1 cellular context compared by ENCODE assay signal in the genomic region with DNA sequence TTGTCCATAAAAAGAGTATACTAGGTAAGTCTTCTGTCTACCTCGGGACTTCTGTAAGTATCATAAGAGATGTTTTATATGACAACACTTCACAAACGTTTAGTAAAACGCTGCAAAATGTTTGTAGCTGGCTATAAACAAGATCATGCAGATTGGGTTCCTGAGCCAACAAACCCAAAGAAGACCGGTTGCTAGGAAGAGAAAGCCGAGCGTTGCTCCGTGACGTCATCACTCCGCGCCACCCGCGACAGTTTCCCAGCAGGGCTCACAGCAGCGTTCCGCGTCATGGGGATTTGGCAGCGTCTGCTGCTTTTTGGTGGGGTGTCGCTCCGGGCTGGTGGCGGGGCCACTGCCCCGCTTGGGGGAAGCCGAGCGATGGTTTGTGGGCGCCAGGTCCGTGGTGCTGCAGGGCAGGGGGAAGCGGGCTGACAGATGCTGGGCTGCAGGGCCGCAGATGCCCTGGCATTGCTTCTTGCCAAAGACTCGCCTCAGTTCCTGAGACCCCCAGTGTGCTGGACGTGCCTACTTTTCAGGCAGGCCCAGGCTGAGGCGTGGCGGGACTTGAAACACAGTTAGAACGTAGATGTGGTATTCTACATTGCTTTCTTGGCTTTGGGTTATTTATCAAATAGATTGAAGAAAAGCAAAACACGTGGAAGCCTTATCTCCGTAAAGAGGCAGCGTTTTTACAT.
TF ChIP-seq lines count a peak whose summit lies in the region.

A gene with protein sequence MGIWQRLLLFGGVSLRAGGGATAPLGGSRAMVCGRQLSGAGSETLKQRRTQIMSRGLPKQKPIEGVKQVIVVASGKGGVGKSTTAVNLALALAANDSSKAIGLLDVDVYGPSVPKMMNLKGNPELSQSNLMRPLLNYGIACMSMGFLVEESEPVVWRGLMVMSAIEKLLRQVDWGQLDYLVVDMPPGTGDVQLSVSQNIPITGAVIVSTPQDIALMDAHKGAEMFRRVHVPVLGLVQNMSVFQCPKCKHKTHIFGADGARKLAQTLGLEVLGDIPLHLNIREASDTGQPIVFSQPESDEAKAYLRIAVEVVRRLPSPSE (plus strand): TSS at position 250 of the 692 bp plus-strand sequence. CDS start 36 bp downstream, at position 286.

TF ChIP-seq in HepG2, 621 proteins besides CTCF, POLR2A, EP300 and RAD21 (continued from another document and continues in another):
- TF ChIP-seq, protein P1, sequence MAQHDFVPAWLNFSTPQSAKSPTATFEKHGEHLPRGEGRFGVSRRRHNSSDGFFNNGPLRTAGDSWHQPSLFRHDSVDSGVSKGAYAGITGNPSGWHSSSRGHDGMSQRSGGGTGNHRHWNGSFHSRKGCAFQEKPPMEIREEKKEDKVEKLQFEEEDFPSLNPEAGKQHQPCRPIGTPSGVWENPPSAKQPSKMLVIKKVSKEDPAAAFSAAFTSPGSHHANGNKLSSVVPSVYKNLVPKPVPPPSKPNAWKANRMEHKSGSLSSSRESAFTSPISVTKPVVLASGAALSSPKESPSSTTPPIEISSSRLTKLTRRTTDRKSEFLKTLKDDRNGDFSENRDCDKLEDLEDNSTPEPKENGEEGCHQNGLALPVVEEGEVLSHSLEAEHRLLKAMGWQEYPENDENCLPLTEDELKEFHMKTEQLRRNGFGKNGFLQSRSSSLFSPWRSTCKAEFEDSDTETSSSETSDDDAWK (CRISPR knock-in tag; IDR thresholded peaks at IDR 0.05): no peak
- TF ChIP-seq ZNF737 (CRISPR knock-in tag; IDR thresholded peaks at IDR 0.05; ENCODE audit: borderline replicate concordance) (no peak), ZNF790 (CRISPR knock-in tag; IDR thresholded peaks at IDR 0.05; ENCODE audit: borderline replicate concordance) (peak; percentile 61; the same call in 1 of the 2 replicates), ZNF337 (CRISPR knock-in tag; IDR thresholded peaks at IDR 0.05; ENCODE audit: borderline replicate concordance, low read depth) (peak; percentile 99; the same call in 1 of the 2 replicates), IRF2 (CRISPR knock-in tag; IDR thresholded peaks at IDR 0.05) (peak; percentile 99), CBX5 (CRISPR knock-in tag; IDR thresholded peaks at IDR 0.05; ENCODE audit: borderline replicate concordance) (peak; percentile 99), ZMYM2 (CRISPR knock-in tag; IDR thresholded peaks at IDR 0.05) (no peak), SNAI1 (CRISPR knock-in tag; IDR thresholded peaks at IDR 0.05; ENCODE audit: borderline replicate concordance) (peak; percentile 98), SPEN (CRISPR knock-in tag; IDR thresholded peaks at IDR 0.05; ENCODE audit: low read depth) (peak; percentile 98), RFXANK (CRISPR knock-in tag; IDR thresholded peaks at IDR 0.05) (peak; percentile 98), ZNF564 (CRISPR knock-in tag; IDR thresholded peaks at IDR 0.05) (no peak), NFATC3 (CRISPR knock-in tag; IDR thresholded peaks at IDR 0.05) (peak; percentile 73; the same call in 1 of the 2 replicates), SOX13 (IDR thresholded peaks at IDR 0.05) (peak; percentile 62; the same call in 1 of the 2 replicates), SOX13 (CRISPR knock-in tag; conservative IDR thresholded peaks at IDR 0.05 in 1 of 2, IDR thresholded peaks at IDR 0.05 in 1 of 2) (peak in 1 of 2 experiments; percentile 79; a peak in 3 of 4 replicates), ZBTB7A (CRISPR knock-in tag; IDR thresholded peaks at IDR 0.05) (peak; percentile 86), ZKSCAN1 (IDR thresholded peaks at IDR 0.05; ENCODE audit: low read length) (peak; percentile 86), SAP130 (CRISPR knock-in tag; IDR thresholded peaks at IDR 0.05; ENCODE audit: low read depth) (peak; percentile 100), TAF1 (CRISPR knock-in tag; IDR thresholded peaks at IDR 0.05) (peak; percentile 97), ZNF552 (CRISPR knock-in tag; IDR thresholded peaks at IDR 0.05; ENCODE audit: borderline replicate concordance) (peak; percentile 76), ZNF883 (CRISPR knock-in tag; IDR thresholded peaks at IDR 0.05; ENCODE audit: not compliant biosample characterization) (peak; percentile 100), ZNF121 (CRISPR knock-in tag; IDR thresholded peaks at IDR 0.05) (no peak; the same call in 1 of the 2 replicates), ZNF335 (CRISPR knock-in tag; IDR thresholded peaks at IDR 0.05) (peak; percentile 89), SMAD3 (CRISPR knock-in tag; IDR thresholded peaks at IDR 0.05) (peak; percentile 87), ZNF235 (CRISPR knock-in tag; IDR thresholded peaks at IDR 0.05; ENCODE audit: borderline replicate concordance) (peak; percentile 93; the same call in 1 of the 2 replicates), SP2 (CRISPR knock-in tag; IDR thresholded peaks at IDR 0.05) (peak; percentile 37; the same call in 1 of the 2 replicates), TBX3 (IDR thresholded peaks at IDR 0.05; ENCODE audit: borderline replicate concordance) (peak; percentile 92), ZNF660 (CRISPR knock-in tag; IDR thresholded peaks at IDR 0.05; ENCODE audit: borderline replicate concordance, low read depth) (no peak), ZSCAN9 (CRISPR knock-in tag; IDR thresholded peaks at IDR 0.05; ENCODE audit: borderline replicate concordance) (peak; percentile 94), SP140L (CRISPR knock-in tag; IDR thresholded peaks at IDR 0.05; ENCODE audit: borderline replicate concordance) (peak; percentile 63; the same call in 1 of the 2 replicates), SIN3A (IDR thresholded peaks at IDR 0.05; ENCODE audit: borderline replicate concordance, low read depth, low read length) (peak; percentile 100), TSC22D2 (CRISPR knock-in tag; IDR thresholded peaks at IDR 0.05; ENCODE audit: borderline replicate concordance) (peak; percentile 99; the same call in 1 of the 2 replicates), ZNF12 (CRISPR knock-in tag; IDR thresholded peaks at IDR 0.05) (peak; percentile 90), POLR2G (IDR thresholded peaks at IDR 0.05; ENCODE audit: low read depth, low read length) (peak; percentile 99), ZNF557 (CRISPR knock-in tag; IDR thresholded peaks at IDR 0.05) (peak; percentile 79; the same call in 1 of the 2 replicates), FOXA1 (IDR thresholded peaks at IDR 0.05) (no peak), FOXA1 (CRISPR knock-in tag; IDR thresholded peaks at IDR 0.05) (peak; percentile 42; the same call in 1 of the 2 replicates), GTF3A (CRISPR knock-in tag; conservative IDR thresholded peaks at IDR 0.05) (peak; percentile 96), ZIK1 (CRISPR knock-in tag; IDR thresholded peaks at IDR 0.05; ENCODE audit: borderline replicate concordance, low read depth) (peak; percentile 93), ZNF205 (CRISPR knock-in tag; IDR thresholded peaks at IDR 0.05) (peak; percentile 99), ZFP82 (CRISPR knock-in tag; IDR thresholded peaks at IDR 0.05; ENCODE audit: borderline replicate concordance) (0 out of 2 replicates have a peak, but pooled peaks have one; percentile 37), KDM5A (IDR thresholded peaks at IDR 0.05; ENCODE audit: borderline replicate concordance, low read length) (peak; percentile 100)
- TF ChIP-seq, protein P2, sequence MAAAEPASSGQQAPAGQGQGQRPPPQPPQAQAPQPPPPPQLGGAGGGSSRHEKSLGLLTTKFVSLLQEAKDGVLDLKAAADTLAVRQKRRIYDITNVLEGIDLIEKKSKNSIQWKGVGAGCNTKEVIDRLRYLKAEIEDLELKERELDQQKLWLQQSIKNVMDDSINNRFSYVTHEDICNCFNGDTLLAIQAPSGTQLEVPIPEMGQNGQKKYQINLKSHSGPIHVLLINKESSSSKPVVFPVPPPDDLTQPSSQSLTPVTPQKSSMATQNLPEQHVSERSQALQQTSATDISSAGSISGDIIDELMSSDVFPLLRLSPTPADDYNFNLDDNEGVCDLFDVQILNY (CRISPR knock-in tag; conservative IDR thresholded peaks at IDR 0.05): peak; percentile 78
- TF ChIP-seq, protein P3, sequence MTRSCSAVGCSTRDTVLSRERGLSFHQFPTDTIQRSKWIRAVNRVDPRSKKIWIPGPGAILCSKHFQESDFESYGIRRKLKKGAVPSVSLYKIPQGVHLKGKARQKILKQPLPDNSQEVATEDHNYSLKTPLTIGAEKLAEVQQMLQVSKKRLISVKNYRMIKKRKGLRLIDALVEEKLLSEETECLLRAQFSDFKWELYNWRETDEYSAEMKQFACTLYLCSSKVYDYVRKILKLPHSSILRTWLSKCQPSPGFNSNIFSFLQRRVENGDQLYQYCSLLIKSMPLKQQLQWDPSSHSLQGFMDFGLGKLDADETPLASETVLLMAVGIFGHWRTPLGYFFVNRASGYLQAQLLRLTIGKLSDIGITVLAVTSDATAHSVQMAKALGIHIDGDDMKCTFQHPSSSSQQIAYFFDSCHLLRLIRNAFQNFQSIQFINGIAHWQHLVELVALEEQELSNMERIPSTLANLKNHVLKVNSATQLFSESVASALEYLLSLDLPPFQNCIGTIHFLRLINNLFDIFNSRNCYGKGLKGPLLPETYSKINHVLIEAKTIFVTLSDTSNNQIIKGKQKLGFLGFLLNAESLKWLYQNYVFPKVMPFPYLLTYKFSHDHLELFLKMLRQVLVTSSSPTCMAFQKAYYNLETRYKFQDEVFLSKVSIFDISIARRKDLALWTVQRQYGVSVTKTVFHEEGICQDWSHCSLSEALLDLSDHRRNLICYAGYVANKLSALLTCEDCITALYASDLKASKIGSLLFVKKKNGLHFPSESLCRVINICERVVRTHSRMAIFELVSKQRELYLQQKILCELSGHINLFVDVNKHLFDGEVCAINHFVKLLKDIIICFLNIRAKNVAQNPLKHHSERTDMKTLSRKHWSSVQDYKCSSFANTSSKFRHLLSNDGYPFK (CRISPR knock-in tag; IDR thresholded peaks at IDR 0.05; ENCODE audit: borderline replicate concordance): peak; percentile 97; the same call in 1 of the 2 replicates
- TF ChIP-seq, protein P4, sequence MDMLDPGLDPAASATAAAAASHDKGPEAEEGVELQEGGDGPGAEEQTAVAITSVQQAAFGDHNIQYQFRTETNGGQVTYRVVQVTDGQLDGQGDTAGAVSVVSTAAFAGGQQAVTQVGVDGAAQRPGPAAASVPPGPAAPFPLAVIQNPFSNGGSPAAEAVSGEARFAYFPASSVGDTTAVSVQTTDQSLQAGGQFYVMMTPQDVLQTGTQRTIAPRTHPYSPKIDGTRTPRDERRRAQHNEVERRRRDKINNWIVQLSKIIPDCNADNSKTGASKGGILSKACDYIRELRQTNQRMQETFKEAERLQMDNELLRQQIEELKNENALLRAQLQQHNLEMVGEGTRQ (IDR thresholded peaks at IDR 0.05; ENCODE audit: low read depth, low read length): no peak
- TF ChIP-seq, protein P4 (CRISPR knock-in tag; IDR thresholded peaks at IDR 0.05; ENCODE audit: borderline replicate concordance): peak; percentile 16; the same call in 1 of the 2 replicates
- TF ChIP-seq, protein P5, sequence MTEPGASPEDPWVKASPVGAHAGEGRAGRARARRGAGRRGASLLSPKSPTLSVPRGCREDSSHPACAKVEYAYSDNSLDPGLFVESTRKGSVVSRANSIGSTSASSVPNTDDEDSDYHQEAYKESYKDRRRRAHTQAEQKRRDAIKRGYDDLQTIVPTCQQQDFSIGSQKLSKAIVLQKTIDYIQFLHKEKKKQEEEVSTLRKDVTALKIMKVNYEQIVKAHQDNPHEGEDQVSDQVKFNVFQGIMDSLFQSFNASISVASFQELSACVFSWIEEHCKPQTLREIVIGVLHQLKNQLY (CRISPR knock-in tag; IDR thresholded peaks at IDR 0.05): peak; percentile 82; the same call in 1 of the 2 replicates
- TF ChIP-seq, protein P6, sequence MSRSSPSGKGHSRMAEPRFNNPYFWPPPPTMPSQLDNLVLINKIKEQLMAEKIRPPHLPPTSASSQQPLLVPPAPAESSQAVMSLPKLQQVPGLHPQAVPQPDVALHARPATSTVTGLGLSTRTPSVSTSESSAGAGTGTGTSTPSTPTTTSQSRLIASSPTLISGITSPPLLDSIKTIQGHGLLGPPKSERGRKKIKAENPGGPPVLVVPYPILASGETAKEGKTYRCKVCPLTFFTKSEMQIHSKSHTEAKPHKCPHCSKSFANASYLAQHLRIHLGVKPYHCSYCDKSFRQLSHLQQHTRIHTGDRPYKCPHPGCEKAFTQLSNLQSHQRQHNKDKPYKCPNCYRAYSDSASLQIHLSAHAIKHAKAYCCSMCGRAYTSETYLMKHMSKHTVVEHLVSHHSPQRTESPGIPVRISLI (CRISPR knock-in tag; IDR thresholded peaks at IDR 0.05; ENCODE audit: borderline replicate concordance): 0 out of 2 replicates have a peak, but pooled peaks have one; percentile 46
- TF ChIP-seq, protein P7, sequence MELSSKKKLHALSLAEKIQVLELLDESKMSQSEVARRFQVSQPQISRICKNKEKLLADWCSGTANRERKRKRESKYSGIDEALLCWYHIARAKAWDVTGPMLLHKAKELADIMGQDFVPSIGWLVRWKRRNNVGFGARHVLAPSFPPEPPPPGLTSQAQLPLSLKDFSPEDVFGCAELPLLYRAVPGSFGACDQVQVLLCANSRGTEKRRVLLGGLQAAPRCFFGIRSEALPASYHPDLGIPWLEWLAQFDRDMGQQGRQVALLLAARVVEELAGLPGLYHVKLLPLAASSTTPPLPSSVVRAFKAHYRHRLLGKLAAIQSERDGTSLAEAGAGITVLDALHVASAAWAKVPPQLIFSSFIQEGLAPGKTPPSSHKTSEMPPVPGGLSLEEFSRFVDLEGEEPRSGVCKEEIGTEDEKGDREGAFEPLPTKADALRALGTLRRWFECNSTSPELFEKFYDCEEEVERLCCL (CRISPR knock-in tag; IDR thresholded peaks at IDR 0.05; ENCODE audit: borderline replicate concordance): no peak
- TF ChIP-seq, protein P8, sequence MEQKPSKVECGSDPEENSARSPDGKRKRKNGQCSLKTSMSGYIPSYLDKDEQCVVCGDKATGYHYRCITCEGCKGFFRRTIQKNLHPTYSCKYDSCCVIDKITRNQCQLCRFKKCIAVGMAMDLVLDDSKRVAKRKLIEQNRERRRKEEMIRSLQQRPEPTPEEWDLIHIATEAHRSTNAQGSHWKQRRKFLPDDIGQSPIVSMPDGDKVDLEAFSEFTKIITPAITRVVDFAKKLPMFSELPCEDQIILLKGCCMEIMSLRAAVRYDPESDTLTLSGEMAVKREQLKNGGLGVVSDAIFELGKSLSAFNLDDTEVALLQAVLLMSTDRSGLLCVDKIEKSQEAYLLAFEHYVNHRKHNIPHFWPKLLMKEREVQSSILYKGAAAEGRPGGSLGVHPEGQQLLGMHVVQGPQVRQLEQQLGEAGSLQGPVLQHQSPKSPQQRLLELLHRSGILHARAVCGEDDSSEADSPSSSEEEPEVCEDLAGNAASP (CRISPR knock-in tag; IDR thresholded peaks at IDR 0.05; ENCODE audit: borderline replicate concordance): peak; percentile 73; the same call in 1 of the 2 replicates
